Comparison of ENCODE assay signal across 15 cellular contexts in genomic region chr7:116235380-116235779, GRCh38. TPM values are rescaled to one million over a fixed set of nuclear protein-coding genes. Genes with fewer than 3 reads are reported as not detected.
A peak's percentile ranks its signal among the peaks of the same experiment; 100 is the strongest.
DNase-seq lines count a peak whose midpoint lies in the region; ATAC-seq and TF ChIP-seq lines count a peak whose summit lies in the region.
"Had no signal": no experiment of that assay in that cellular context is flagged by ENCODE, and none has a peak within 500 bp of the region (broad histone marks: within the 10 kb centered on the region; RNA-seq: fewer than 3 reads in every experiment).

No MANE protein-coding gene starts in this region.

- no peak overlapping the region for H3K4me3 Mint-ChIP-seq in CD8-positive, alpha-beta T cell
- H3K4me3 Mint-ChIP-seq in activated naive CD8-positive, alpha-beta T cell treated with anti-CD3 and anti-CD28 coated beads, Interleukin-2, amount 50 U/mL, for 24 hours: no peak overlapping the region
- no peak overlapping the region for H3K4me3 Mint-ChIP-seq in osteocyte (ENCODE audit: unreplicated experiment)
- H3K4me3 Mint-ChIP-seq: activated CD4-positive, alpha-beta T cell treated with anti-CD3 and anti-CD28 coated beads, Interleukin-2, amount 10 ng/mL, durations not matched to agents 7 days and 5 days had no signal

- peaks cover 38% of the 10 kb centered on the region for H3K36me3 Mint-ChIP-seq in CD8-positive, alpha-beta T cell
- peaks cover 17% of the 10 kb centered on the region for H3K36me3 Mint-ChIP-seq in activated naive CD8-positive, alpha-beta T cell treated with anti-CD3 and anti-CD28 coated beads, Interleukin-2, amount 50 U/mL, for 24 hours (ENCODE audit: low read depth)
- H3K36me3 Mint-ChIP-seq in osteocyte (ENCODE audit: unreplicated experiment): peaks cover 22% of the 10 kb centered on the region

- H3K27me3 Mint-ChIP-seq in CD8-positive, alpha-beta T cell (ENCODE audit: low read depth): no peaks in the 10 kb centered on the region
- no peaks in the 10 kb centered on the region for H3K27me3 Mint-ChIP-seq in activated naive CD8-positive, alpha-beta T cell treated with anti-CD3 and anti-CD28 coated beads, Interleukin-2, amount 50 U/mL, for 24 hours
- H3K27me3 Mint-ChIP-seq in osteocyte (ENCODE audit: unreplicated experiment): no peaks in the 10 kb centered on the region
- H3K27me3 Mint-ChIP-seq: activated CD4-positive, alpha-beta T cell treated with anti-CD3 and anti-CD28 coated beads, Interleukin-2, amount 10 ng/mL, durations not matched to agents 7 days and 5 days; naive B cell had no signal

- H3K9me3 Mint-ChIP-seq in CD8-positive, alpha-beta T cell: no peaks in the 10 kb centered on the region
- no peaks in the 10 kb centered on the region for H3K9me3 Mint-ChIP-seq in activated naive CD8-positive, alpha-beta T cell treated with anti-CD3 and anti-CD28 coated beads, Interleukin-2, amount 50 U/mL, for 24 hours
- no peaks in the 10 kb centered on the region for H3K9me3 Mint-ChIP-seq in osteocyte (ENCODE audit: unreplicated experiment)
- H3K9me3 Mint-ChIP-seq: activated CD4-positive, alpha-beta T cell treated with anti-CD3 and anti-CD28 coated beads, Interleukin-2, amount 10 ng/mL, durations not matched to agents 7 days and 5 days; naive B cell had no signal

- peaks cover 26% of the 10 kb centered on the region for H3K36me3 ChIP-seq in A673 (ENCODE audit: insufficient read depth, low read length, poor library complexity, severe bottlenecking)
- H3K36me3 ChIP-seq in CD8-positive, alpha-beta T cell (ENCODE audit: insufficient read depth, low read length): peaks cover 6% of the 10 kb centered on the region

- no peaks in the 10 kb centered on the region for H3K27me3 ChIP-seq in A673 (replicated peaks; ENCODE audit: insufficient read depth, low read depth, low read length, poor library complexity)
- H3K27me3 ChIP-seq in CD8-positive, alpha-beta T cell (ENCODE audit: insufficient read depth, low read length): no peaks in the 10 kb centered on the region
- H3K27me3 ChIP-seq: body of pancreas had no signal

- no peak for ATAC-seq in CD8-positive, alpha-beta T cell
- ATAC-seq in activated naive CD8-positive, alpha-beta T cell treated with anti-CD3 and anti-CD28 coated beads, Interleukin-2, amount 50 U/mL, for 24 hours: no peak
- no peak for ATAC-seq in GM21528 (IDR thresholded peaks at IDR 0.05; ENCODE audit: low FRiP score, unreplicated experiment)
- ATAC-seq in HG02571 (IDR thresholded peaks at IDR 0.05; ENCODE audit: unreplicated experiment): no peak
- no peak for ATAC-seq in GM21447 (IDR thresholded peaks at IDR 0.05; ENCODE audit: unreplicated experiment)
- no peak for ATAC-seq in GM19467 (IDR thresholded peaks at IDR 0.05; ENCODE audit: unreplicated experiment)

- DNase-seq in A673 (ENCODE audit: low spot score) (no peak), osteocyte (ENCODE audit: extremely low spot score, unreplicated experiment) (no peak)
- DNase-seq in CD8-positive, alpha-beta T cell: no peak
- no peak for DNase-seq in activated naive CD8-positive, alpha-beta T cell treated with anti-CD3 and anti-CD28 coated beads, Interleukin-2, amount 50 U/mL, for 24 hours
- DNase-seq: DMS 273 treated with DMSO at 0.1 percent for 48 hours, occipital lobe had no signal

- H3K4me1 Mint-ChIP-seq in CD8-positive, alpha-beta T cell (ENCODE audit: low read depth): peaks cover 69% of the 10 kb centered on the region
- H3K4me1 Mint-ChIP-seq in activated naive CD8-positive, alpha-beta T cell treated with anti-CD3 and anti-CD28 coated beads, Interleukin-2, amount 50 U/mL, for 24 hours: peaks cover 71% of the 10 kb centered on the region
- peaks cover 78% of the 10 kb centered on the region for H3K4me1 Mint-ChIP-seq in osteocyte (ENCODE audit: unreplicated experiment)

- intact Hi-C loops in A673 (cut with micrococcal nuclease; ENCODE audit: unreplicated experiment): no loop called here
- intact Hi-C loops in CD8-positive, alpha-beta T cell (cut with DNase I, micrococcal nuclease): loop anchor here (1.0 kb wide), 2 partner anchors 9 to 55 kb away; no protein-coding TSS in a partner anchor

- POLR2A ChIA-PET in A673 (lab: Charles Lee; ENCODE audit: low non-redundant PET): no interaction called here
- POLR2A ChIA-PET in CD8-positive, alpha-beta T cell (lab: Charles Lee): interaction anchor here (3.2 kb wide), 1 partner anchor 55 kb away, joined by 16 read pairs; no protein-coding TSS in a partner anchor

- TF ChIP-seq CTCF in A673 (conservative IDR thresholded peaks at IDR 0.05; ENCODE audit: low read depth, low read length) (no peak), osteocyte (IDR thresholded peaks at IDR 0.05) (no peak)
- TF ChIP-seq CTCF in CD8-positive, alpha-beta T cell (IDR thresholded peaks at IDR 0.05): no peak

- H3K4me3 ChIP-seq in A673 (ENCODE audit: low read depth, low read length, poor library complexity, severe bottlenecking): no peak overlapping the region
- H3K4me3 ChIP-seq in CD8-positive, alpha-beta T cell (ENCODE audit: low read depth, low read length): no peak overlapping the region
- H3K4me3 ChIP-seq: body of pancreas had no signal

- CTCF ChIA-PET in A673 (lab: Charles Lee): interaction anchor here (1.0 to 3.8 kb wide), 2 partner anchors 54 to 56 kb away, joined by 3 to 36 read pairs; no protein-coding TSS in a partner anchor
- CTCF ChIA-PET in CD8-positive, alpha-beta T cell (lab: Charles Lee): interaction anchor here (0.6 to 9.1 kb wide), 27 partner anchors 10 to 993 kb away, joined by 3 to 282 read pairs (median 8); partner anchors contain the start of gene TES

- peaks cover 70% of the 10 kb centered on the region for H3K4me1 ChIP-seq in A673 (ENCODE audit: insufficient read depth, low read length, poor library complexity, severe bottlenecking)
- peaks cover 50% of the 10 kb centered on the region for H3K4me1 ChIP-seq in CD8-positive, alpha-beta T cell (ENCODE audit: insufficient read depth, low read length)

- H3K27ac Mint-ChIP-seq in CD8-positive, alpha-beta T cell: peak overlapping the region; percentile 14
- H3K27ac Mint-ChIP-seq in activated naive CD8-positive, alpha-beta T cell treated with anti-CD3 and anti-CD28 coated beads, Interleukin-2, amount 50 U/mL, for 24 hours: peak overlapping the region; percentile 25
- peak overlapping the region; percentile 60 for H3K27ac Mint-ChIP-seq in osteocyte (ENCODE audit: unreplicated experiment)

- no TSS peak for BruUV-seq in A673 (replicated peaks; lab: Mats Ljungman, UMichigan)

- no peaks in the 10 kb centered on the region for H3K9me3 ChIP-seq in A673 (ENCODE audit: low read depth, low read length, poor library complexity, severe bottlenecking)
- no peaks in the 10 kb centered on the region for H3K9me3 ChIP-seq in CD8-positive, alpha-beta T cell (ENCODE audit: low read length)
- H3K9me3 ChIP-seq: body of pancreas had no signal

- H3K27ac ChIP-seq in A673 (ENCODE audit: low read depth, low read length, poor library complexity, severe bottlenecking): peak overlapping the region; percentile 49
- no peak overlapping the region for H3K27ac ChIP-seq in CD8-positive, alpha-beta T cell (ENCODE audit: low read depth, low read length)
- H3K27ac ChIP-seq: body of pancreas, VCaP had no signal

RNA-seq across cellular contexts. Expression of gene TES, which starts 25.0 kb away (rescaled TPM):
- total RNA-seq in A673 (2021) (115 and 121 TPM in 2 replicates), osteocyte (228 and 232 TPM in 2 replicates)
- total RNA-seq in CD8-positive, alpha-beta T cell: 10 to 100 TPM; 75.8 to 78.5 TPM
- total RNA-seq: OCI-LY7 had no signal
